Comparison of ENCODE assay signal across 25 cellular contexts in the genomic region with DNA sequence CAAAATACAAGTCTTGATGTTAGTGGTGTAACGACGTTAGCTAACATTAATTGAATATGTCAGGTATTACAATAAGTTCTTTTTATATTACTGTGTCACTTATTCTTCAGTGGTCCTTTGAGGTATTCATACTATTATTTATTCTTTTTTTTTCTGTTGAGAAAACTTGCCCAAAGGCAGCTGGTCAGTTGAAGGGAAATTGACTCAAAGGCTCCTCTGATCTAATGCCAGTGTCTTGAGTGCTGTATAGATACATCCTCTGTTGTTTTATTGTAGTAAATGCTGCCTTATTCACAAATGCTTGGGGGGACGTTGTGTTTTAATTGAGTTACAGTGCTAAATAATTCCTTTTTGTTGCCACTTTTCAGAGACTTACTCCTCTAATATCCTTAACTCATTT. TPM values are rescaled to one million over a fixed set of nuclear protein-coding genes. Genes with fewer than 3 reads are reported as not detected.
DNase-seq lines count a peak whose midpoint lies in the region; ATAC-seq and TF ChIP-seq lines count a peak whose summit lies in the region.
"Had no signal": no experiment of that assay in that cellular context is flagged by ENCODE, and none has a peak within 500 bp of the region (broad histone marks: within the 10 kb centered on the region; RNA-seq: fewer than 3 reads in every experiment).

No MANE protein-coding gene starts in this region.

- H3K36me3 Mint-ChIP-seq in stimulated activated memory B cell treated with anti-CD40 and anti-IgM and Interleukin-4, amounts not matched to agents 10 μg/mL and 1 μg/mL and 100 μg/mL, for 72 hours = peaks cover 39% of the 10 kb centered on the region

- POLR2A ChIA-PET in HEK293 (lab: Yijun Ruan, JAX) = no interaction called here

- H3K36me3 ChIP-seq in HEK293 (ENCODE audit: control insufficient read depth in 2 of 2, insufficient read depth in 1 of 2, low read length in 2 of 2) = peaks cover 8 to 20% of the 10 kb centered on the region in 2 experiments
- H3K36me3 ChIP-seq: BE2C had no signal

- H3K27me3 Mint-ChIP-seq in stimulated activated memory B cell treated with anti-CD40 and anti-IgM and Interleukin-4, amounts not matched to agents 10 μg/mL and 1 μg/mL and 100 μg/mL, for 72 hours = no peaks in the 10 kb centered on the region
- H3K27me3 Mint-ChIP-seq: CD4-positive, alpha-beta memory T cell; CD4-positive, CD25-positive, alpha-beta regulatory T cell; CD8-positive, alpha-beta memory T cell had no signal

- no peaks in the 10 kb centered on the region for H3K9me3 Mint-ChIP-seq in stimulated activated memory B cell treated with anti-CD40 and anti-IgM and Interleukin-4, amounts not matched to agents 10 μg/mL and 1 μg/mL and 100 μg/mL, for 72 hours
- H3K9me3 Mint-ChIP-seq: CD4-positive, alpha-beta memory T cell; CD4-positive, CD25-positive, alpha-beta regulatory T cell; CD8-positive, alpha-beta memory T cell had no signal

- no peaks in the 10 kb centered on the region for H3K9me3 ChIP-seq in HEK293 (ENCODE audit: control insufficient read depth, insufficient read depth, low read depth, low read length)
- H3K9me3 ChIP-seq: BE2C, Caco-2 had no signal

- in situ Hi-C loops in SK-MEL-5 (cut with HindIII; ENCODE audit: low pct_unique_long_range_greater_than_20kb, low sequenced_read_pairs) = no loop called here

- H3K27ac Mint-ChIP-seq in stimulated activated memory B cell treated with anti-CD40 and anti-IgM and Interleukin-4, amounts not matched to agents 10 μg/mL and 1 μg/mL and 100 μg/mL, for 72 hours = no peak overlapping the region

- no peak for ATAC-seq in stimulated activated memory B cell treated with anti-CD40 and anti-IgM and Interleukin-4, amounts not matched to agents 10 μg/mL and 1 μg/mL and 100 μg/mL, for 72 hours
- ATAC-seq: GM12878 had no signal

- DNase-seq in SK-MEL-5 (ENCODE audit: low read depth, low spot score) = peak; percentile 87
- DNase-seq in foreskin melanocyte = peak; percentile 84
- no peak for DNase-seq in DMS 273 (lab: John Stamatoyannopoulos, UW; ENCODE audit: unreplicated experiment)
- no peak for DNase-seq in SW 1271 (lab: John Stamatoyannopoulos, UW)
- DNase-seq: 8988T; ACHN; BE2C; C1 segment of cervical spinal cord; Caco-2; Calu3; CD4-positive, alpha-beta memory T cell; CD4-positive, CD25-positive, alpha-beta regulatory T cell; CD8-positive, alpha-beta memory T cell; DMS 273 treated with DMSO at 0.1 percent for 48 hours; DMS153; DMS53; DMS79; DND-41; EL; GDM1 had no signal

- CTCF ChIA-PET in HEK293 (lab: Yijun Ruan, JAX) = no interaction called here

- peaks cover 4% of the 10 kb centered on the region; the same call in 1 of the 2 replicates for H3K4me1 ChIP-seq in HEK293 (ENCODE audit: control insufficient read depth, insufficient read depth, low read length)
- H3K4me1 ChIP-seq: BE2C, BLaER1, Caco-2 had no signal

- no peak overlapping the region for H3K4me3 Mint-ChIP-seq in stimulated activated memory B cell treated with anti-CD40 and anti-IgM and Interleukin-4, amounts not matched to agents 10 μg/mL and 1 μg/mL and 100 μg/mL, for 72 hours
- H3K4me3 Mint-ChIP-seq: CD14-positive monocyte; CD4-positive, CD25-positive, alpha-beta regulatory T cell; CD8-positive, alpha-beta memory T cell had no signal

- H3K4me1 Mint-ChIP-seq in stimulated activated memory B cell treated with anti-CD40 and anti-IgM and Interleukin-4, amounts not matched to agents 10 μg/mL and 1 μg/mL and 100 μg/mL, for 72 hours = no peaks in the 10 kb centered on the region
- H3K4me1 Mint-ChIP-seq: CD14-positive monocyte had no signal

- TF ChIP-seq CTCF in HEK293 (tag by site-specific recombination; IDR thresholded peaks at IDR 0.05) = no peak

- no peak overlapping the region for H3K4me3 ChIP-seq in HEK293 (ENCODE audit: low read depth, low read length)
- H3K4me3 ChIP-seq: BLaER1, GM12878 had no signal

- no peak overlapping the region for H3K27ac ChIP-seq in HEK293 (ENCODE audit: extremely low read depth, low read depth, low read length)
- H3K27ac ChIP-seq: BLaER1 had no signal

TF ChIP-seq in HEK293, 187 proteins besides CTCF, POLR2A, EP300 and RAD21:
- TF ChIP-seq ZNF10 (tag by site-specific recombination; IDR thresholded peaks at IDR 0.05) = 0 out of 2 replicates have a peak, but pooled peaks have one; percentile 18
- TF ChIP-seq, protein P1, sequence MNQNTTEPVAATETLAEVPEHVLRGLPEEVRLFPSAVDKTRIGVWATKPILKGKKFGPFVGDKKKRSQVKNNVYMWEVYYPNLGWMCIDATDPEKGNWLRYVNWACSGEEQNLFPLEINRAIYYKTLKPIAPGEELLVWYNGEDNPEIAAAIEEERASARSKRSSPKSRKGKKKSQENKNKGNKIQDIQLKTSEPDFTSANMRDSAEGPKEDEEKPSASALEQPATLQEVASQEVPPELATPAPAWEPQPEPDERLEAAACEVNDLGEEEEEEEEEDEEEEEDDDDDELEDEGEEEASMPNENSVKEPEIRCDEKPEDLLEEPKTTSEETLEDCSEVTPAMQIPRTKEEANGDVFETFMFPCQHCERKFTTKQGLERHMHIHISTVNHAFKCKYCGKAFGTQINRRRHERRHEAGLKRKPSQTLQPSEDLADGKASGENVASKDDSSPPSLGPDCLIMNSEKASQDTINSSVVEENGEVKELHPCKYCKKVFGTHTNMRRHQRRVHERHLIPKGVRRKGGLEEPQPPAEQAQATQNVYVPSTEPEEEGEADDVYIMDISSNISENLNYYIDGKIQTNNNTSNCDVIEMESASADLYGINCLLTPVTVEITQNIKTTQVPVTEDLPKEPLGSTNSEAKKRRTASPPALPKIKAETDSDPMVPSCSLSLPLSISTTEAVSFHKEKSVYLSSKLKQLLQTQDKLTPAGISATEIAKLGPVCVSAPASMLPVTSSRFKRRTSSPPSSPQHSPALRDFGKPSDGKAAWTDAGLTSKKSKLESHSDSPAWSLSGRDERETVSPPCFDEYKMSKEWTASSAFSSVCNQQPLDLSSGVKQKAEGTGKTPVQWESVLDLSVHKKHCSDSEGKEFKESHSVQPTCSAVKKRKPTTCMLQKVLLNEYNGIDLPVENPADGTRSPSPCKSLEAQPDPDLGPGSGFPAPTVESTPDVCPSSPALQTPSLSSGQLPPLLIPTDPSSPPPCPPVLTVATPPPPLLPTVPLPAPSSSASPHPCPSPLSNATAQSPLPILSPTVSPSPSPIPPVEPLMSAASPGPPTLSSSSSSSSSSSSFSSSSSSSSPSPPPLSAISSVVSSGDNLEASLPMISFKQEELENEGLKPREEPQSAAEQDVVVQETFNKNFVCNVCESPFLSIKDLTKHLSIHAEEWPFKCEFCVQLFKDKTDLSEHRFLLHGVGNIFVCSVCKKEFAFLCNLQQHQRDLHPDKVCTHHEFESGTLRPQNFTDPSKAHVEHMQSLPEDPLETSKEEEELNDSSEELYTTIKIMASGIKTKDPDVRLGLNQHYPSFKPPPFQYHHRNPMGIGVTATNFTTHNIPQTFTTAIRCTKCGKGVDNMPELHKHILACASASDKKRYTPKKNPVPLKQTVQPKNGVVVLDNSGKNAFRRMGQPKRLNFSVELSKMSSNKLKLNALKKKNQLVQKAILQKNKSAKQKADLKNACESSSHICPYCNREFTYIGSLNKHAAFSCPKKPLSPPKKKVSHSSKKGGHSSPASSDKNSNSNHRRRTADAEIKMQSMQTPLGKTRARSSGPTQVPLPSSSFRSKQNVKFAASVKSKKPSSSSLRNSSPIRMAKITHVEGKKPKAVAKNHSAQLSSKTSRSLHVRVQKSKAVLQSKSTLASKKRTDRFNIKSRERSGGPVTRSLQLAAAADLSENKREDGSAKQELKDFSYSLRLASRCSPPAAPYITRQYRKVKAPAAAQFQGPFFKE (tag by site-specific recombination; IDR thresholded peaks at IDR 0.05; ENCODE audit: borderline replicate concordance) = no peak
- TF ChIP-seq, protein P2, sequence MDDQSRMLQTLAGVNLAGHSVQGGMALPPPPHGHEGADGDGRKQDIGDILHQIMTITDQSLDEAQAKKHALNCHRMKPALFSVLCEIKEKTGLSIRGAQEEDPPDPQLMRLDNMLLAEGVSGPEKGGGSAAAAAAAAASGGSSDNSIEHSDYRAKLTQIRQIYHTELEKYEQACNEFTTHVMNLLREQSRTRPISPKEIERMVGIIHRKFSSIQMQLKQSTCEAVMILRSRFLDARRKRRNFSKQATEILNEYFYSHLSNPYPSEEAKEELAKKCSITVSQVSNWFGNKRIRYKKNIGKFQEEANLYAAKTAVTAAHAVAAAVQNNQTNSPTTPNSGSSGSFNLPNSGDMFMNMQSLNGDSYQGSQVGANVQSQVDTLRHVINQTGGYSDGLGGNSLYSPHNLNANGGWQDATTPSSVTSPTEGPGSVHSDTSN (CRISPR knock-in tag; IDR thresholded peaks at IDR 0.05) = no peak

RNA-seq across cellular contexts. Expression of a gene that starts 23.0 kb away (rescaled TPM):
- 42.1 and 45.1 TPM in 2 replicates for total RNA-seq in SK-MEL-5 (2014; rRNA removed; shearing (Covaris generic))
- 30.4 and 36.1 TPM in 2 replicates for polyA plus RNA-seq in SK-MEL-5 (2015; cell fraction: cytosol; rRNA removed)
- polyA plus RNA-seq in SK-MEL-5 (2015; cell fraction: nucleus; rRNA removed) = 52.8 and 90.8 TPM in 2 replicates

RNA-seq across cellular contexts. Expression of a gene that starts 23.1 kb away (rescaled TPM):
- 1.1 and 2.5 TPM in 2 replicates for total RNA-seq in SK-MEL-5 (2014; rRNA removed; shearing (Covaris generic))
- polyA plus RNA-seq in SK-MEL-5 (2015; cell fraction: cytosol; rRNA removed) = 0.95 and 1.2 TPM in 2 replicates
- polyA plus RNA-seq in SK-MEL-5 (2015; cell fraction: nucleus; rRNA removed) = 0.78 and 4.6 TPM in 2 replicates
- total RNA-seq: CD4-positive, CD25-positive, alpha-beta regulatory T cell had no signal
- polyA plus RNA-seq: CD8-positive, alpha-beta memory T cell had no signal

Comparison
In these comparisons a context has a peak if more than half of its experiments do, and no peak if none do; other contexts are left out.
1. DNase-seq: peak in SK-MEL-5 (single experiment) and foreskin melanocyte (single experiment); none in DMS 273 (single experiment) and SW 1271 (0 of 2).